ENCODE assay signal across 8 cellular contexts in the genomic region with DNA sequence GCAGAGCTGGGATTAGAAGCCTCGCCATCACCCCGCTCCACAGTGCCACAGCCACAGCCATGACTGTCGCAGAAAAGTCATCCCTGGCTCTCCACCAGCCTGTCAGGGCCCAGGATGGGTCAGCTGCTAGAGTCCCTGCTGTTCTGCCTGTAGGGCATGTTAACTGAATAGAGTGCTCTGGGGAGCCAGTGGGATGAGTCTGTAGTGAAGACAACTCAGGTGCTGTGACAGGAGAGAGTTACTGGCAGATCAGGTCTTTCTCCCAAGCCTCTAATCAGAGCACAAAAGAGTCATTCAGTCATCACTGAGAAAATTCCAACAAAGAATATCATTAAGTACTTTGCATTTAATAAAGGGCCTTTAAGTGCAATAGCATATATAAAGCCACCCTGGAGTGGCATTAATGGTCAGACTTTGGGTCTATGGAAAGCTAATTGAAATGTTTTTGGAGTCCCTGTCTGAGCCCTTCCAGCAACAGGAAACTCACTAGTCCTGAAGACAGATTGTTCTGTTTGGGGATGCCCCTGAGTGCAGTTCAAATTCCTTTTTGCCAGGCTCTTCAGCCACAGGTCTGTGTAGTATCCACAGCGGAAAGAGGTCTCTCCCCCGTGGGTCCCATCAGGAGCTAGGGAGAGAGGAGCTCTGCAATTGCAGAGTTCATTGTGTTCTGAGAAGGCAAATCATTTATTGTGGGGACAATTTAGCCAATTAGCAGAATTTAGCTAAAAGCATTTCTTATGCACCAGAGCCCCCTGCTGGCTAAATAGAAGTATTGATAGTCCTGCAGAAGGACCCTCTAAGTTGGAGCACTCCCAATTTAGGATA. TPM values are rescaled to one million over a fixed set of nuclear protein-coding genes. Genes with fewer than 3 reads are reported as not detected.
DNase-seq lines count a peak whose midpoint lies in the region; ATAC-seq and TF ChIP-seq lines count a peak whose summit lies in the region.

No MANE protein-coding gene starts in this region.

- in situ Hi-C loops in ACHN (cut with HindIII; ENCODE audit: low pct_ligation_motif_present, low pct_unique_long_range_greater_than_20kb, low sequenced_read_pairs), result no loop called here

- H3K27ac Mint-ChIP-seq in naive B cell, result no peak overlapping the region

- peaks cover 11 to 28% (median 18%) of the 10 kb centered on the region in 7 donors for H3K9me3 Mint-ChIP-seq in naive B cell

- peak in 1 of 2 donors; percentile 43 for ATAC-seq in naive B cell (ENCODE audit: low read depth in 2 of 2)
- ATAC-seq in GM19324 (IDR thresholded peaks at IDR 0.05; ENCODE audit: low FRiP score, unreplicated experiment), result no peak
- no peak for ATAC-seq in GM18511 (IDR thresholded peaks at IDR 0.05; ENCODE audit: unreplicated experiment)

- DNase-seq in ACHN (peak; percentile 32), GM03348 (ENCODE audit: low spot score) (peak; percentile 70), NCI-H1417 treated with DMSO at 0.1 percent for 48 hours (lab: John Stamatoyannopoulos, UW) (peak; percentile 45), T1000 (lab: John Stamatoyannopoulos, UW) (peak; percentile 5), epithelial cell of proximal tubule (ENCODE audit: low read depth) (peak; percentile 15), naive B cell (peak; percentile 62)

- TF ChIP-seq CTCF in epithelial cell of proximal tubule (conservative IDR thresholded peaks at IDR 0.05; ENCODE audit: low read depth, low read length), result peak; percentile 89

- no peak overlapping the region for H3K4me3 ChIP-seq in epithelial cell of proximal tubule (ENCODE audit: low read depth, low read length)

- peaks cover 36 to 63% (median 45%) of the 10 kb centered on the region in 3 donors for H3K27me3 Mint-ChIP-seq in naive B cell

- H3K36me3 Mint-ChIP-seq in naive B cell, result peaks cover 5 to 26% of the 10 kb centered on the region in 2 donors

- H3K4me3 Mint-ChIP-seq in naive B cell, result no peak overlapping the region

- H3K4me1 Mint-ChIP-seq in naive B cell, result peaks cover 0 to 5% (median 3%) of the 10 kb centered on the region in 3 donors

RNA-seq across cellular contexts. Expression of a gene that starts 45.2 kb away (rescaled TPM):
- total RNA-seq in epithelial cell of proximal tubule, result 1.7 and 4.0 TPM in 2 replicates
- under 1 TPM in 4 of 6 donors, not detected in 2; 0.28 to 0.87 (median 0.71) TPM for polyA plus RNA-seq in naive B cell (ENCODE audit: low read depth in 6 of 6)

Comparison
In these comparisons a context has a peak if more than half of its experiments do, and no peak if none do; other contexts are left out.
1. DNase-seq: peak in every context shown above with its lines; median percentile 70 in GM03348; 62 in naive B cell; 45 in NCI-H1417 treated with DMSO at 0.1 percent for 48 hours; 32 in ACHN; 15 in epithelial cell of proximal tubule; 5 in T1000.